ENCODE assay signal across 18 cellular contexts in the genomic region with DNA sequence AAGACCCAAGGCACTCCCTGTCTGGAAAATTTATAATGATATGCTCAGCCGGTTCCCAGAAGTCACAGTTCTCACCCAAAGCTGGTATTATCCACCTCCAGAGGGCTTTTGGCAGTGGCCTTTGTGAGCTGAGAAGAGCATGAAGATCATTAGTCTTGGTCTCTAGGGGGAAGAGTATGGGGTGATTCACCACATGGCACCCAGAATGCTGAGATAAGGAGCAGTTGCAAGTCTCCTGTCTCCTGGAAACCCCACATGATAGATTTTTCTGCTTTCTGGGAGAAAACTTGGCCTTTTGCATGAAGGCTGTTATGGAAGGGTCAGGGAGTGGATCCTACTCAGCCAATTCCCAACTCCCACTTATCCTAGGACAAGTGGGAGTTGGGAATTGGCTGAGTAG.
DNase-seq lines count a peak whose midpoint lies in the region; ATAC-seq and TF ChIP-seq lines count a peak whose summit lies in the region.
"Had no signal": no experiment of that assay in that cellular context is flagged by ENCODE, and none has a peak within 500 bp of the region (broad histone marks: within the 10 kb centered on the region; RNA-seq: fewer than 3 reads in every experiment).

No MANE protein-coding gene starts in this region.

- DNase-seq in NCI-H446 treated with DMSO at 0.1 percent for 48 hours (lab: John Stamatoyannopoulos, UW) (peak; percentile 21), NCI-H446 (lab: John Stamatoyannopoulos, UW) (no peak), RPMI7951 (ENCODE audit: low read depth) (peak; percentile 15), fibroblast of mammary gland (ENCODE audit: low read depth) (peak; percentile 25), NCI-H1694 treated with DMSO at 0.1 percent for 48 hours (lab: John Stamatoyannopoulos, UW) (no peak)
- no peak for DNase-seq in activated naive CD4-positive, alpha-beta T cell treated with anti-CD3 and anti-CD28 coated beads, Interleukin-2, amount 50 U/mL, for 16 hours
- DNase-seq: CD4-positive, CD25-positive, alpha-beta regulatory T cell; GOT3; NCI-H1092; NCI-H1417 treated with DMSO at 0.1 percent for 48 hours; NCI-H187; NCI-H526 treated with DMSO at 0.1 percent for 48 hours; SHP77 treated with DMSO at 0.1 percent for 48 hours had no signal

- no peak for TF ChIP-seq CTCF in fibroblast of mammary gland (conservative IDR thresholded peaks at IDR 0.05; ENCODE audit: control insufficient read depth, insufficient read depth, low read depth, low read length)

- ATAC-seq in HG03095 (IDR thresholded peaks at IDR 0.05; ENCODE audit: unreplicated experiment) (no peak), HG03439 (IDR thresholded peaks at IDR 0.05; ENCODE audit: unreplicated experiment) (no peak)
- ATAC-seq: GM12878, Panc1 had no signal

- no peak overlapping the region for H3K4me3 ChIP-seq in fibroblast of mammary gland (ENCODE audit: control insufficient read depth, low read depth, low read length)
- H3K4me3 ChIP-seq: GM12878, HAP-1 had no signal

Comparison
In these comparisons a context has a peak if more than half of its experiments do, and no peak if none do; other contexts are left out.
1. DNase-seq: peak in NCI-H446 treated with DMSO at 0.1 percent for 48 hours (single experiment), RPMI7951 (single experiment) and fibroblast of mammary gland (single experiment); none in NCI-H446 (0 of 2), activated naive CD4-positive, alpha-beta T cell treated with anti-CD3 and anti-CD28 coated beads, Interleukin-2, amount 50 U/mL, for 16 hours (single experiment) and NCI-H1694 treated with DMSO at 0.1 percent for 48 hours (single experiment).